ENCODE assay signal across 23 cellular contexts in genomic region chr6:38804368-38804767, GRCh38.
"Had no signal": no experiment of that assay in that cellular context is flagged by ENCODE, and none has a peak within 500 bp of the region (broad histone marks: within the 10 kb centered on the region; RNA-seq: fewer than 3 reads in every experiment).

No MANE protein-coding gene starts in this region.

- DNase-seq: activated CD4-positive, alpha-beta T cell treated with anti-CD3 and anti-CD28 coated beads, Interleukin-2, amount 50 U/mL, for 1 hour; activated CD8-positive, alpha-beta memory T cell treated with anti-CD3 and anti-CD28 coated beads, Interleukin-2, amount 50 U/mL, for 4 hours; activated gamma-delta T cell; activated T-cell treated with anti-CD3 and anti-CD28 coated beads, Interleukin-2, amount 50 U/mL, for 48 hours; adrenal gland; cerebellar nuclear complex; cortex of kidney; kidney; nephron progenitor cell; occipital lobe; retina; stimulated activated CD4-positive, alpha-beta T cell treated with anti-CD3 and anti-CD28 coated beads, Interleukin-12 subunit alpha, Interleukin-12 subunit beta, amount 100 ng/mL, for 4 hours; stimulated activated CD4-positive, alpha-beta T cell treated with anti-CD3 and anti-CD28 coated beads, Interleukin-2, amount 100 ng/mL, for 24 hours; stimulated activated naive CD8-positive, alpha-beta T cell treated with anti-CD3 and anti-CD28 coated beads, Interleukin-15, Interleukin-2, amounts not matched to agents 100 U/mL and 50 U/mL, for 24 hours; substantia nigra; T-helper 9 cell; tibial artery had no signal

- H3K27ac ChIP-seq: adrenal gland, tibial artery had no signal

- H3K4me3 ChIP-seq: adrenal gland, lung, tibial artery had no signal

- H3K27me3 ChIP-seq: adrenal gland, tibial artery had no signal

- H3K36me3 ChIP-seq: adrenal gland, tibial artery had no signal

- FAIRE-seq: astrocyte, bronchial epithelial cell, endometrium, frontal cortex, kidney, urothelium cell line had no signal

- H3K4me1 ChIP-seq: adrenal gland, tibial artery had no signal

- H3K9me3 ChIP-seq: adrenal gland, tibial artery had no signal
